15 cellular contexts compared by ENCODE assay signal in the genomic region with DNA sequence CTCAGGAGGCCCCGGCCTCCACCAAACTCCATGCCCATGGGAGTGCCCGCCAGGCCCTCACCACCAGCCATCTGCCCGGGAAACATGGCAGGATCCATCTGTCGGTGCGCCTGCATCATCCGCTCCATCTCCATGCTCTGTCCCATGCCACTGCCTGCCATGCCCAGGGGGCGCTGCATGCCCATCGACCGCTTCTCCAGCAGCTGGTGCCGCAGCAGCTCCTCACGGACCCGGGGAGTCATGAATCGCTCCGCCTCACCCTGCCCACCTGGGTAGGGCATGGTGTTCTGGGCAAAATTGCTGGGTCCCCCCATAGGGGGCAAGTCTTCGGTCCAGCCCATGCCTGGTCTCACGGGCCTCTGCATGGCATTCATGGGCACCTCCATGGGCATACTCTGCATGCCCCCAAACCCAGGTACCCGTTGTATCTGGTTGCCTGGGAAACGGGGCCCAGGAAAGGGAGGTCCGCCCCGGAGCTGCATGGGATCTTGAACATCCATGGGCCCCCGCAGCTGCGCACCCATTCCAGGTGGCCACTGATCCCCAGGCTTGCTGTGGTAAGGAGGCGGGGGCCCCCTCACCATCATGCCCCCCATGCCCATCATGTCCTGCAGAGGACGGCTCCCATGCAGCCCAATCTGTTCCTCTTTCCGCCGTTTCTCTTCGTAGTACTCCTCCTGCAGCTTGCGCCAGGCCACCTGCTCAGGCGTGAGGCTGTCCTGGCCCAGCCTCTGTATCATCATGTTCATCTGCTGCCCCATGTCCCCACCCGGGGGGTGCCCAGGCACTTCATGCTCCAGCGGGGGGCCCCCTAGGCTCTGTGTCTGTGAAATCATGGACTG. TPM values are rescaled to one million over a fixed set of nuclear protein-coding genes. Genes with fewer than 3 reads are reported as not detected.
A peak's percentile ranks its signal among the peaks of the same experiment; 100 is the strongest.
DNase-seq lines count a peak whose midpoint lies in the region; ATAC-seq, FAIRE-seq and TF ChIP-seq lines count a peak whose summit lies in the region.
"Had no signal": no experiment of that assay in that cellular context is flagged by ENCODE, and none has a peak within 500 bp of the region (broad histone marks: within the 10 kb centered on the region; RNA-seq: fewer than 3 reads in every experiment).

No MANE protein-coding gene starts in this region.

- H3K27me3 ChIP-seq in BE2C: no peaks in the 10 kb centered on the region
- H3K27me3 ChIP-seq in GM23338 (ENCODE audit: insufficient read depth): no peaks in the 10 kb centered on the region
- no peaks in the 10 kb centered on the region for H3K27me3 ChIP-seq in K562 (ENCODE audit: control insufficient read depth in 2 of 2, insufficient read depth in 2 of 2, low read length in 2 of 2)
- no peaks in the 10 kb centered on the region for H3K27me3 ChIP-seq in hepatocyte
- H3K27me3 ChIP-seq: breast epithelium, right atrium auricular region had no signal

- no peak overlapping the region for H3K4me3 Mint-ChIP-seq in GM23338

- no peaks in the 10 kb centered on the region for H3K4me1 ChIP-seq in BE2C
- H3K4me1 ChIP-seq in GM23338 (ENCODE audit: insufficient read depth): peaks cover 19% of the 10 kb centered on the region
- peaks cover 0 to 30% of the 10 kb centered on the region in 2 experiments; a peak in 2 of 5 replicates for H3K4me1 ChIP-seq in K562 (replicated peaks in 1 of 2; ENCODE audit: control insufficient read depth in 2 of 2, insufficient read depth in 2 of 2, low read length in 2 of 2)
- H3K4me1 ChIP-seq in hepatocyte (ENCODE audit: insufficient read depth): peaks cover 1% of the 10 kb centered on the region
- H3K4me1 ChIP-seq: breast epithelium had no signal

- H3K9me3 ChIP-seq in BE2C (no peaks in the 10 kb centered on the region), K562 (replicated peaks; ENCODE audit: control insufficient read depth, insufficient read depth, low read depth, low read length) (no peaks in the 10 kb centered on the region; the same call in 1 of the 2 replicates), hepatocyte (ENCODE audit: low read depth) (no peaks in the 10 kb centered on the region)
- H3K9me3 ChIP-seq: breast epithelium, esophagus muscularis mucosa, right atrium auricular region had no signal

- no peak overlapping the region for H3K27ac ChIP-seq in GM23338 (ENCODE audit: low read depth)
- H3K27ac ChIP-seq in K562 (ENCODE audit: extremely low read depth, low read depth, low read length): no peak overlapping the region
- no peak overlapping the region for H3K27ac ChIP-seq in hepatocyte
- H3K27ac ChIP-seq: breast epithelium, right atrium auricular region had no signal

- no peak for TF ChIP-seq RAD21 in K562 (CRISPR knock-in tag; conservative IDR thresholded peaks at IDR 0.05 in 1 of 2, IDR thresholded peaks at IDR 0.05 in 1 of 2)

- H3K9me1 ChIP-seq in K562 (ENCODE audit: control insufficient read depth, insufficient read depth, low read length): no peaks in the 10 kb centered on the region

- FAIRE-seq in K562 (lab: Jason Lieb, UNC): no peak

- POLR2A ChIA-PET in K562 (lab: Yijun Ruan, JAX): no interaction called here

- peaks cover 22% of the 10 kb centered on the region for H3K27me3 Mint-ChIP-seq in GM23338 (ENCODE audit: insufficient read depth, low read depth, poor library complexity)

- no peak for ATAC-seq in GM23338
- no peak for ATAC-seq in K562
- peak; percentile 10 for ATAC-seq in left lobe of liver

- no peak for TF ChIP-seq POLR2A in K562 (conservative IDR thresholded peaks at IDR 0.05)

- H3K79me2 ChIP-seq in GM23338 (replicated peaks; ENCODE audit: insufficient read depth): peaks cover 27% of the 10 kb centered on the region
- no peaks in the 10 kb centered on the region for H3K79me2 ChIP-seq in K562 (ENCODE audit: control insufficient read depth, insufficient read depth, low read length)
- peaks cover 35% of the 10 kb centered on the region for H3K79me2 ChIP-seq in hepatocyte

- H2AFZ ChIP-seq in GM23338 (no peak overlapping the region), K562 (ENCODE audit: low read depth, low read length) (no peak overlapping the region), hepatocyte (no peak overlapping the region)

- H3K9me2 ChIP-seq in GM23338 (ENCODE audit: insufficient read depth): no peaks in the 10 kb centered on the region
- H3K9me2 ChIP-seq in hepatocyte (replicated peaks; ENCODE audit: insufficient read depth): no peaks in the 10 kb centered on the region

- peaks cover 36% of the 10 kb centered on the region for H3K36me3 ChIP-seq in BE2C
- peaks cover 16% of the 10 kb centered on the region; the same call in 1 of the 2 replicates for H3K36me3 ChIP-seq in GM23338 (ENCODE audit: insufficient read depth)
- peaks cover 51% of the 10 kb centered on the region; the same call in 2 of the 3 replicates for H3K36me3 ChIP-seq in K562 (ENCODE audit: control insufficient read depth, insufficient read depth, low read length)
- no peaks in the 10 kb centered on the region for H3K36me3 ChIP-seq in hepatocyte (replicated peaks; ENCODE audit: insufficient read depth, low read depth)

- DNase-seq in BE2C (peak; percentile 10), GM23338 (ENCODE audit: low spot score) (no peak), K562 (ENCODE audit: extremely low read depth in 1 of 4, low spot score in 3 of 4) (no peak), left lobe of liver (ENCODE audit: low spot score) (no peak), NCI-H526 (lab: John Stamatoyannopoulos, UW) (no peak), hepatocyte (ENCODE audit: low spot score) (no peak), NCI-H1105 treated with DMSO at 0.1 percent for 48 hours (lab: John Stamatoyannopoulos, UW) (no peak)
- DNase-seq in stimulated activated CD4-positive, alpha-beta T cell treated with anti-CD3 and anti-CD28 coated beads, Interleukin-15, amount 100 ng/mL, for 24 hours: no peak
- DNase-seq: NCI-H1105, NCI-H526 treated with DMSO at 0.1 percent for 48 hours, SHP77 treated with DMSO at 0.1 percent for 48 hours had no signal

- no peak overlapping the region for H3K27ac Mint-ChIP-seq in GM23338

- BruUV-seq in K562 (replicated peaks; lab: Mats Ljungman, UMichigan): no TSS peak

- TF ChIP-seq EP300 in K562 (IDR thresholded peaks at IDR 0.05; ENCODE audit: low read length): no peak

- H3K4me2 ChIP-seq in GM23338 (no peak overlapping the region), K562 (ENCODE audit: insufficient read depth, low read length) (no peak overlapping the region), hepatocyte (no peak overlapping the region)

- H3K4me3 ChIP-seq in BE2C (ENCODE audit: low read depth, low read length): no peak overlapping the region
- no peak overlapping the region for H3K4me3 ChIP-seq in GM23338
- no peak overlapping the region for H3K4me3 ChIP-seq in K562
- no peak overlapping the region for H3K4me3 ChIP-seq in hepatocyte
- H3K4me3 ChIP-seq: breast epithelium, esophagus muscularis mucosa, right atrium auricular region had no signal

- 0 out of 2 replicates have a peak, but pooled peaks cover 3% of the 10 kb centered on the region for H3F3A ChIP-seq in GM23338 (replicated peaks; ENCODE audit: low read depth)

- intact Hi-C loops in K562 (cut with micrococcal nuclease): no loop called here

- 93% methylated on average over 26 of the region's 31 CpGs for WGBS in K562 (ENCODE audit: insufficient coverage, low coverage, missing lambda C conversion rate)
- WGBS in hepatocyte (ENCODE audit: low lambda C conversion rate, missing lambda C conversion rate): 97% methylated on average over 30 of the region's 31 CpGs

- no peak overlapping the region for H3K9ac ChIP-seq in K562 (ENCODE audit: insufficient read depth in 1 of 2, low read depth in 2 of 2, low read length in 2 of 2)

- H3K36me3 Mint-ChIP-seq in GM23338 (ENCODE audit: low read depth): peaks cover 66% of the 10 kb centered on the region

- H4K20me1 ChIP-seq in GM23338 (replicated peaks; ENCODE audit: insufficient read depth) (peaks cover 20% of the 10 kb centered on the region), K562 (replicated peaks; ENCODE audit: control insufficient read depth, insufficient read depth, low read length) (no peaks in the 10 kb centered on the region), hepatocyte (ENCODE audit: insufficient read depth, poor library complexity, severe bottlenecking) (peaks cover 33% of the 10 kb centered on the region)

- in situ Hi-C loops in K562 (cut with MboI): no loop called here

- CTCF ChIA-PET in K562 (lab: Yijun Ruan, JAX; ENCODE audit: low intra/inter-chr PET ratio): no interaction called here

- H3K4me1 Mint-ChIP-seq in GM23338: peaks cover 30% of the 10 kb centered on the region

- H3K9me3 Mint-ChIP-seq in GM23338: no peaks in the 10 kb centered on the region; the same call in 2 of the 3 replicates

- TF ChIP-seq CTCF in BE2C (IDR thresholded peaks at IDR 0.05; ENCODE audit: low read depth, low read length) (no peak), GM23338 (conservative IDR thresholded peaks at IDR 0.05; ENCODE audit: low read depth in 2 of 2) (peak; percentile 8 to 54; a peak in 2 of 4 replicates), K562 (IDR thresholded peaks at IDR 0.05 in 2 of 3, conservative IDR thresholded peaks at IDR 0.05 in 1 of 3; ENCODE audit: insufficient read depth in 2 of 3, low read depth in 1 of 3, low read length in 3 of 3) (no peak), hepatocyte (IDR thresholded peaks at IDR 0.05; ENCODE audit: poor library complexity) (no peak)

RNA-seq across cellular contexts. Expression of gene CXCR5, which starts 18.0 kb away (rescaled TPM):
- polyA plus RNA-seq in BE2C (2012; ENCODE audit: insufficient read depth, insufficient read length, low read depth): not detected
- total RNA-seq in GM23338 (2014; rRNA removed; shearing (Covaris generic)): not detected in 2 replicates
- polyA plus RNA-seq in GM23338 (2016; fragmentation: Nextera tagmentation; extraction: Ambion mirVana): 0.18 and 0.96 TPM in 2 replicates
- total RNA-seq in K562 (2011; cell fraction: chromatin; rRNA removed; ENCODE audit: low replicate concordance): not detected in 2 replicates
- total RNA-seq in K562 (2011; cell fraction: nucleolus; rRNA removed): not detected in 2 replicates
- not detected in 2 replicates for total RNA-seq in K562 (2011; cell fraction: nucleoplasm; rRNA removed)
- not detected in 2 replicates for total RNA-seq in K562 (2014; rRNA removed)
- not detected in 2 replicates for total RNA-seq in K562 (2014; rRNA removed; fragmentation: Illumina TruSeq; extraction: Trizol)
- total RNA-seq in K562 (2015; rRNA removed; fragmentation: Illumina TruSeq; extraction: Trizol): not detected in 2 replicates
- 0.04 TPM in 1 of 2 replicates, not detected in the other for total RNA-seq in K562 (2021)
- polyA plus RNA-seq in K562 (2011; rRNA removed): not detected in 2 replicates
- polyA plus RNA-seq in K562 (2011; cell fraction: cytosol; rRNA removed): 0.03 TPM in 1 of 2 replicates, not detected in the other
- not detected in 2 replicates for polyA plus RNA-seq in K562 (2011; cell fraction: nucleus; rRNA removed)
- polyA plus RNA-seq in K562 (2012): not detected in 2 replicates
- not detected in 2 replicates for polyA plus RNA-seq in K562 (2014; fragmentation: Illumina TruSeq; extraction: Trizol)
- under 1 TPM; 0.03 to 0.06 TPM for polyA plus RNA-seq in K562 (2014; fragmentation: Nextera tagmentation; extraction: Ambion mirVana)
- polyA plus RNA-seq in K562 (2014; rRNA removed): not detected in 2 replicates
- not detected in 2 replicates for polyA minus RNA-seq in K562 (2011; rRNA and poly(A)+ RNA removed)
- not detected in 2 replicates for polyA minus RNA-seq in K562 (2011; cell fraction: cytosol; rRNA and poly(A)+ RNA removed)
- not detected in 2 replicates for polyA minus RNA-seq in K562 (2011; cell fraction: nucleus; rRNA and poly(A)+ RNA removed)
- 0.08 TPM for total RNA-seq in left lobe of liver
- not detected in 2 replicates for total RNA-seq in hepatocyte
- polyA plus RNA-seq in hepatocyte: 0.11 and 0.29 TPM in 2 replicates
- total RNA-seq: breast epithelium, temporal lobe had no signal

RNA-seq across cellular contexts. Expression of gene BCL9L, which starts 24.0 kb away (rescaled TPM):
- 104 TPM for polyA plus RNA-seq in BE2C (2012; ENCODE audit: insufficient read depth, insufficient read length, low read depth)
- 24.1 and 35.1 TPM in 2 replicates for total RNA-seq in GM23338 (2014; rRNA removed; shearing (Covaris generic))
- 15.9 and 23.6 TPM in 2 replicates for polyA plus RNA-seq in GM23338 (2016; fragmentation: Nextera tagmentation; extraction: Ambion mirVana)
- 10.2 and 17.0 TPM in 2 replicates for total RNA-seq in K562 (2011; cell fraction: chromatin; rRNA removed; ENCODE audit: low replicate concordance)
- total RNA-seq in K562 (2011; cell fraction: nucleolus; rRNA removed): 8.0 and 8.2 TPM in 2 replicates
- 8.4 and 9.2 TPM in 2 replicates for total RNA-seq in K562 (2011; cell fraction: nucleoplasm; rRNA removed)
- total RNA-seq in K562 (2014; rRNA removed): 2.6 and 3.3 TPM in 2 replicates
- 0.38 and 0.76 TPM in 2 replicates for total RNA-seq in K562 (2014; rRNA removed; fragmentation: Illumina TruSeq; extraction: Trizol)
- 2.2 and 2.5 TPM in 2 replicates for total RNA-seq in K562 (2015; rRNA removed; fragmentation: Illumina TruSeq; extraction: Trizol)
- total RNA-seq in K562 (2021): 14.6 and 17.9 TPM in 2 replicates
- polyA plus RNA-seq in K562 (2011; rRNA removed): 0.61 and 1.3 TPM in 2 replicates
- 0.52 and 2.5 TPM in 2 replicates for polyA plus RNA-seq in K562 (2011; cell fraction: cytosol; rRNA removed)
- 6.3 and 14.0 TPM in 2 replicates for polyA plus RNA-seq in K562 (2011; cell fraction: nucleus; rRNA removed)
- polyA plus RNA-seq in K562 (2012): 9.7 and 9.9 TPM in 2 replicates
- 7.6 and 10.1 TPM in 2 replicates for polyA plus RNA-seq in K562 (2014; fragmentation: Illumina TruSeq; extraction: Trizol)
- under 1 TPM; 0.01 to 0.03 TPM for polyA plus RNA-seq in K562 (2014; fragmentation: Nextera tagmentation; extraction: Ambion mirVana)
- 4.8 and 5.3 TPM in 2 replicates for polyA plus RNA-seq in K562 (2014; rRNA removed)
- 0.33 and 0.60 TPM in 2 replicates for polyA minus RNA-seq in K562 (2011; rRNA and poly(A)+ RNA removed)
- 4.6 and 5.6 TPM in 2 replicates for polyA minus RNA-seq in K562 (2011; cell fraction: cytosol; rRNA and poly(A)+ RNA removed)
- 3.8 and 4.8 TPM in 2 replicates for polyA minus RNA-seq in K562 (2011; cell fraction: nucleus; rRNA and poly(A)+ RNA removed)
- 24.7 TPM for total RNA-seq in left lobe of liver
- 7.8 and 25.3 TPM in 2 replicates for total RNA-seq in hepatocyte
- 18.0 and 18.1 TPM in 2 replicates for polyA plus RNA-seq in hepatocyte

RNA-seq across cellular contexts. Expression of gene UPK2, which starts 54.4 kb away (rescaled TPM):
- polyA plus RNA-seq in BE2C (2012; ENCODE audit: insufficient read depth, insufficient read length, low read depth): 0.94 TPM
- total RNA-seq in GM23338 (2014; rRNA removed; shearing (Covaris generic)): not detected in 2 replicates
- 0.74 and 1.4 TPM in 2 replicates for polyA plus RNA-seq in GM23338 (2016; fragmentation: Nextera tagmentation; extraction: Ambion mirVana)
- total RNA-seq in K562 (2011; cell fraction: chromatin; rRNA removed; ENCODE audit: low replicate concordance): not detected in 2 replicates
- not detected in 2 replicates for total RNA-seq in K562 (2011; cell fraction: nucleolus; rRNA removed)
- total RNA-seq in K562 (2011; cell fraction: nucleoplasm; rRNA removed): not detected in 2 replicates
- total RNA-seq in K562 (2014; rRNA removed): not detected in 2 replicates
- not detected in 2 replicates for total RNA-seq in K562 (2014; rRNA removed; fragmentation: Illumina TruSeq; extraction: Trizol)
- total RNA-seq in K562 (2015; rRNA removed; fragmentation: Illumina TruSeq; extraction: Trizol): not detected in 2 replicates
- total RNA-seq in K562 (2021): not detected in 2 replicates
- polyA plus RNA-seq in K562 (2011; rRNA removed): not detected in 2 replicates
- not detected in 2 replicates for polyA plus RNA-seq in K562 (2011; cell fraction: cytosol; rRNA removed)
- not detected in 2 replicates for polyA plus RNA-seq in K562 (2011; cell fraction: nucleus; rRNA removed)
- polyA plus RNA-seq in K562 (2012): not detected in 2 replicates
- not detected in 2 replicates for polyA plus RNA-seq in K562 (2014; fragmentation: Illumina TruSeq; extraction: Trizol)
- polyA plus RNA-seq in K562 (2014; fragmentation: Nextera tagmentation; extraction: Ambion mirVana): not detected
- polyA plus RNA-seq in K562 (2014; rRNA removed): not detected in 2 replicates
- polyA minus RNA-seq in K562 (2011; rRNA and poly(A)+ RNA removed): not detected in 2 replicates
- polyA minus RNA-seq in K562 (2011; cell fraction: cytosol; rRNA and poly(A)+ RNA removed): not detected in 2 replicates
- not detected in 2 replicates for polyA minus RNA-seq in K562 (2011; cell fraction: nucleus; rRNA and poly(A)+ RNA removed)
- total RNA-seq in left lobe of liver: not detected
- 2.2 and 3.6 TPM in 2 replicates for total RNA-seq in hepatocyte
- 55.3 and 101 TPM in 2 replicates for polyA plus RNA-seq in hepatocyte
- total RNA-seq: breast epithelium, esophagus muscularis mucosa, right atrium auricular region, temporal lobe had no signal

Comparison
In these comparisons a context has a peak if more than half of its experiments do, and no peak if none do; other contexts are left out.
1. CTCF ChIP-seq: peak in GM23338 (2 of 2); none in BE2C (single experiment), K562 (0 of 3) and hepatocyte (single experiment).